8 cellular contexts compared by ENCODE assay signal in the genomic region with DNA sequence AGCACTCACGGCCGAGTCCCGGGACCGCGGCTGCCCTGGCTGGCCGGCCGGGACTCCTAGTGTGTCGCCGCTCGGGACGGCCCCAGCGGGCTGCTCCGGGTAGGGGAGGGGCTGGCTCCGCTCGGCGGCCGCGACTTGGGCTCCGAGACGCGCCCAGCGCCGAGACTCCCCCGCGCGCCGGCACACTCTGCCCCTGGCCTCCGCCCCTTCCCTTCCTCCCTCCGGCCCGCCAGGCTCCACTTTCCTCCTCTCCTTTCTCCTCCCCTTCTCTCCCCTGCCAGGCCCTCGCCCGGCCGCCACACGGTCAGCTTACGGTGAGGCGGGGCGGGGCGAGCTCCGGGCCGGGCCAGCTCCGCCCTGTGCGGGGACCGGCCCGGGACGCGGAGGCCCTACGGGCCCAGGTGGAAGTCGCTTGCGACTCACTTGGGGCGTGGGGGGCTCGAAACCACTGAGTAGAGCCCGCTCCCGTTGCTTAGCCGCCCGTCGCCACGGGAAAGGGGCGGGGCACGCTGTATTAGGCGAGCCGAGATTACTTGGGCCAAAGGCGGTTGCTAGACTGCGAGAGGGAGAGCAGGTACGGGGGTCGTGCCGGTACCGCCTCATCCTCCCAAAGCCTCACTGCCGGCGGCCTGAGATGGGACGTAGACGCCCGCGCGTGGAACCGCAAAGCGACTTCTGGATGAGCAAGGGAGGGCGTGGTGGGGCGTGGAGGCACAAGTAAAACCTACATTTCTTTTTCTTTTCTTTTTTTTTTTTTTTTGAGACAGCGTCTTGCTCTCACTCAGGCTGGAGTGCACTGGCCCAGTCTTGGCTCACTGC. TPM values are rescaled to one million over a fixed set of nuclear protein-coding genes. Genes with fewer than 3 reads are reported as not detected.
A peak's percentile ranks its signal among the peaks of the same experiment; 100 is the strongest.
DNase-seq lines count a peak whose midpoint lies in the region; ATAC-seq and TF ChIP-seq lines count a peak whose summit lies in the region.

ITGB5 (minus strand) TSS at position 189 of the 819 bp plus-strand sequence. CDS start 365 bp downstream, outside the sequence.

- intact Hi-C loops in activated CD4-positive, alpha-beta T cell treated with anti-CD3 and anti-CD28 coated beads, Interleukin-2, amount 10 ng/mL, durations not matched to agents 24 days and 14 days (cut with micrococcal nuclease), result loop anchor here (5.0 kb wide), 1 partner anchor 100 kb away; no protein-coding TSS in a partner anchor

- TF ChIP-seq CTCF in DOHH2 (IDR thresholded peaks at IDR 0.05; ENCODE audit: low read depth, low read length, poor library complexity, severe bottlenecking) (no peak), endodermal cell (conservative IDR thresholded peaks at IDR 0.05) (no peak), lung (IDR thresholded peaks at IDR 0.05; ENCODE audit: control extremely low read depth, extremely low read depth) (no peak)

- no peaks in the 10 kb centered on the region for H3K9me3 Mint-ChIP-seq in activated CD4-positive, alpha-beta T cell treated with anti-CD3 and anti-CD28 coated beads, Interleukin-2, amount 10 ng/mL, durations not matched to agents 24 days and 14 days
- no peaks in the 10 kb centered on the region for H3K9me3 Mint-ChIP-seq in endodermal cell

- H3K4me3 ChIP-seq in DOHH2 (ENCODE audit: low read length), result no peak within 1 kb of the TSS
- H3K4me3 ChIP-seq in endodermal cell (ENCODE audit: low read length), result peak within 1 kb of the TSS; percentile 99
- peak within 1 kb of the TSS; percentile 68 for H3K4me3 ChIP-seq in lung

- H3K36me3 ChIP-seq in DOHH2 (ENCODE audit: control insufficient read depth, low read length) (no peaks in the 10 kb centered on the region), endodermal cell (ENCODE audit: control insufficient read depth, insufficient read depth, low read length) (peaks cover 10% of the 10 kb centered on the region), lung (ENCODE audit: control insufficient read depth in 2 of 2, insufficient read depth in 2 of 2, low read length in 2 of 2) (no peaks in the 10 kb centered on the region)

- H3K4me1 ChIP-seq in DOHH2 (ENCODE audit: control insufficient read depth, low read length) (no peaks in the 10 kb centered on the region), endodermal cell (ENCODE audit: control insufficient read depth, insufficient read depth, low read length) (peaks cover 24% of the 10 kb centered on the region), lung (ENCODE audit: control insufficient read depth in 2 of 2, insufficient read depth in 2 of 2, low read length in 2 of 2) (peaks cover 2 to 15% of the 10 kb centered on the region in 2 donors)

- WGBS in endodermal cell (ENCODE audit: insufficient coverage in 1 of 2, insufficient read length in 1 of 2), 2 experiments, result 1 to 4% methylated on average over 21 to 79 of the region's 79 CpGs
- WGBS in lung, 2 donors, result 2 to 3% methylated on average over 66 to 79 of the region's 79 CpGs

- DNase-seq in LoVo (ENCODE audit: low spot score) (peak; percentile 77), endodermal cell (peak; percentile 89), lung (ENCODE audit: low spot score) (peak; percentile 79), NAMALWA (ENCODE audit: low spot score) (no peak)
- DNase-seq in activated CD4-positive, alpha-beta T cell treated with anti-CD3 and anti-CD28 coated beads, Interleukin-2, amount 10 ng/mL, durations not matched to agents 24 days and 14 days, result peak; percentile 71
- DNase-seq in stimulated activated CD8-positive, alpha-beta memory T cell treated with anti-CD3 and anti-CD28 coated beads, Interleukin-4, amount 100 ng/mL, for 48 hours, result peak; percentile 51

- peaks cover 8% of the 10 kb centered on the region for H3K27me3 ChIP-seq in DOHH2 (ENCODE audit: control insufficient read depth, low read length)
- no peaks in the 10 kb centered on the region for H3K27me3 ChIP-seq in endodermal cell (ENCODE audit: control insufficient read depth, insufficient read depth, low read length, poor library complexity, severe bottlenecking)
- no peaks in the 10 kb centered on the region for H3K27me3 ChIP-seq in lung (ENCODE audit: control insufficient read depth, insufficient read depth)

- no peaks in the 10 kb centered on the region for H3K36me3 Mint-ChIP-seq in activated CD4-positive, alpha-beta T cell treated with anti-CD3 and anti-CD28 coated beads, Interleukin-2, amount 10 ng/mL, durations not matched to agents 24 days and 14 days (ENCODE audit: low read depth)
- peaks cover 11% of the 10 kb centered on the region for H3K36me3 Mint-ChIP-seq in endodermal cell (ENCODE audit: low read depth)

- H3K9me3 ChIP-seq in DOHH2 (ENCODE audit: control insufficient read depth, insufficient read depth, low read length) (no peaks in the 10 kb centered on the region), endodermal cell (ENCODE audit: control insufficient read depth, low read length) (no peaks in the 10 kb centered on the region), lung (ENCODE audit: control insufficient read depth in 2 of 2, insufficient read depth in 1 of 2, low read length in 1 of 2) (no peaks in the 10 kb centered on the region)

- H3K27me3 Mint-ChIP-seq in activated CD4-positive, alpha-beta T cell treated with anti-CD3 and anti-CD28 coated beads, Interleukin-2, amount 10 ng/mL, durations not matched to agents 24 days and 14 days, result peaks cover 58% of the 10 kb centered on the region
- H3K27me3 Mint-ChIP-seq in endodermal cell (ENCODE audit: insufficient read depth), result no peaks in the 10 kb centered on the region

- peaks cover 5% of the 10 kb centered on the region for H3K4me1 Mint-ChIP-seq in activated CD4-positive, alpha-beta T cell treated with anti-CD3 and anti-CD28 coated beads, Interleukin-2, amount 10 ng/mL, durations not matched to agents 24 days and 14 days
- H3K4me1 Mint-ChIP-seq in endodermal cell, result peaks cover 58% of the 10 kb centered on the region

- no peaks in the 10 kb centered on the region for H4K20me1 ChIP-seq in DOHH2 (ENCODE audit: control insufficient read depth, insufficient read depth, low read depth, low read length)

- peak within 1 kb of the TSS; percentile 92 for H3K9ac ChIP-seq in endodermal cell (ENCODE audit: extremely low read depth, low read length, poor library complexity, severe bottlenecking)

- H3F3A ChIP-seq in DOHH2 (ENCODE audit: control insufficient read depth, insufficient read depth), result no peaks in the 10 kb centered on the region

- no peaks in the 10 kb centered on the region for H3K9me2 ChIP-seq in DOHH2 (replicated peaks; ENCODE audit: control insufficient read depth, low read length)

- no peak within 1 kb of the TSS for H3K27ac Mint-ChIP-seq in activated CD4-positive, alpha-beta T cell treated with anti-CD3 and anti-CD28 coated beads, Interleukin-2, amount 10 ng/mL, durations not matched to agents 24 days and 14 days
- peak within 1 kb of the TSS; percentile 97 for H3K27ac Mint-ChIP-seq in endodermal cell

- H3K4me2 ChIP-seq in DOHH2 (ENCODE audit: low read length), result peak within 1 kb of the TSS; percentile 21; the same call in 1 of the 2 replicates

- peak within 1 kb of the TSS; percentile 73 for H3K4me3 Mint-ChIP-seq in activated CD4-positive, alpha-beta T cell treated with anti-CD3 and anti-CD28 coated beads, Interleukin-2, amount 10 ng/mL, durations not matched to agents 24 days and 14 days
- peak within 1 kb of the TSS; percentile 87 for H3K4me3 Mint-ChIP-seq in endodermal cell

- H3K27ac ChIP-seq in DOHH2 (ENCODE audit: low read depth, low read length), result no peak within 1 kb of the TSS
- peak within 1 kb of the TSS; percentile 66 for H3K27ac ChIP-seq in endodermal cell (ENCODE audit: low read depth, low read length)
- H3K27ac ChIP-seq in lung (ENCODE audit: low read depth in 1 of 2, low read length in 1 of 2), result peak within 1 kb of the TSS; percentile 87 to 99

- no peaks in the 10 kb centered on the region for H3K79me2 ChIP-seq in DOHH2 (ENCODE audit: control insufficient read depth, low read length)

- ATAC-seq in GM21619 (IDR thresholded peaks at IDR 0.05; ENCODE audit: unreplicated experiment) (peak; percentile 53), lung (ENCODE audit: insufficient read depth, low FRiP score) (peak; percentile 88)

RNA-seq across cellular contexts. Expression of gene ITGB5, which starts in this region (rescaled TPM):
- total RNA-seq in activated CD4-positive, alpha-beta T cell treated with anti-CD3 and anti-CD28 coated beads, Interleukin-2, amount 10 ng/mL, durations not matched to agents 24 days and 14 days, result 2.1 and 2.2 TPM in 2 replicates
- total RNA-seq in endodermal cell (100 to 1,000 TPM; 262 to 329 TPM), lung (100 to 1,000 TPM in 1 of 2 donors, 10 to 100 TPM in 1; 45.2 to 126 TPM)
- 62.0 TPM for polyA plus RNA-seq in endodermal cell (2013, experiment 1 of 2)
- polyA plus RNA-seq in endodermal cell (2013, experiment 2 of 2), result 71.0 TPM
- polyA plus RNA-seq in lung, result 10 to 100 TPM; 21.0 to 42.3 TPM

Comparison
In these comparisons a context has a peak if more than half of its experiments do, and no peak if none do; other contexts are left out.
1. RNA of gene ITGB5 (total RNA-seq): 262 to 329 TPM in endodermal cell and 45.2 to 126 TPM in lung; 2.1 to 2.2 TPM in activated CD4-positive, alpha-beta T cell treated with anti-CD3 and anti-CD28 coated beads, Interleukin-2, amount 10 ng/mL, durations not matched to agents 24 days and 14 days; every median in the first group is over 10 times any median in the second.